16 cellular contexts compared by ENCODE assay signal in the genomic region with DNA sequence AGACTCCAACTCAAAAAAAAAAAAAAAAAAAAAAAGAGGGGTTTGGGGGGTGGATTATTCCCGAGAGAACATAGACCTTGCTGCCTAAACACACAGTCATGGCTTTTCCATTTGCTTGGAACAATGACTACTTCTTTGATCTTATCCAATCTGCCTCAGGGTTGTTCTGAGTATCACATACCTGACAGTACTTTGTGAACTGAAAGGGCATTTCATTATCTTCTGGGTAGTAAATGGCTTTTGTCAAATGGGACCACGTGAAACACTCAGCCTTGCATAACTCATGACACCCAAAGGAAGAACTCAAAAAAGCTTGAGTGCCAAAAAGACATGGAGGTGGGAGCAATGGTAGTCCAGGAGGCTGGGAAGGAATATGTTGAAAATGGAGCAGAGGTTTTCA.
DNase-seq lines count a peak whose midpoint lies in the region; ATAC-seq and TF ChIP-seq lines count a peak whose summit lies in the region.
"Had no signal": no experiment of that assay in that cellular context is flagged by ENCODE, and none has a peak within 500 bp of the region (broad histone marks: within the 10 kb centered on the region; RNA-seq: fewer than 3 reads in every experiment).

No MANE protein-coding gene starts in this region.

- H3K36me3 ChIP-seq in IMR-90 (ENCODE audit: control insufficient read depth, insufficient read depth, low read length) (peaks cover 39% of the 10 kb centered on the region), hepatocyte (replicated peaks; ENCODE audit: insufficient read depth, low read depth) (no peaks in the 10 kb centered on the region), gastrocnemius medialis (peaks cover 0 to 34% of the 10 kb centered on the region in 2 donors)

- no peak overlapping the region for H2BK120ac ChIP-seq in IMR-90 (ENCODE audit: low read depth, low read length)

- dilution Hi-C loops in IMR-90 (cut with HindIII; ENCODE audit: low sequenced_read_pairs, unreplicated experiment), result no loop called here

- H3K9me3 ChIP-seq in IMR-90 (ENCODE audit: control insufficient read depth, insufficient read depth, low read length), result no peaks in the 10 kb centered on the region
- no peaks in the 10 kb centered on the region for H3K9me3 ChIP-seq in hepatocyte (ENCODE audit: low read depth)
- H3K9me3 ChIP-seq in gastrocnemius medialis, result no peaks in the 10 kb centered on the region
- H3K9me3 ChIP-seq: MG63 had no signal

- no peak overlapping the region for H3K4me2 ChIP-seq in IMR-90 (ENCODE audit: low read depth, low read length)
- no peak overlapping the region for H3K4me2 ChIP-seq in hepatocyte

- peaks cover 6% of the 10 kb centered on the region for H3K36me3 Mint-ChIP-seq in activated CD8-positive, alpha-beta memory T cell treated with anti-CD3 and anti-CD28 coated beads, Interleukin-2, amount 10 ng/mL, durations not matched to agents 7 days and 5 days

- H3K4me3 ChIP-seq in IMR-90 (ENCODE audit: insufficient read depth, low read depth, low read length), result no peak overlapping the region
- no peak overlapping the region for H3K4me3 ChIP-seq in hepatocyte
- H3K4me3 ChIP-seq in gastrocnemius medialis, result no peak overlapping the region
- H3K4me3 ChIP-seq: GM12878, MG63 had no signal

- TF ChIP-seq POLR2A in IMR-90 (IDR thresholded peaks at IDR 0.05; ENCODE audit: low read depth, low read length) (no peak), gastrocnemius medialis (IDR thresholded peaks at IDR 0.05) (no peak)

- H3K4me1 ChIP-seq in IMR-90 (ENCODE audit: control insufficient read depth, insufficient read depth, low read length), result no peaks in the 10 kb centered on the region
- peaks cover 23% of the 10 kb centered on the region for H3K4me1 ChIP-seq in hepatocyte (ENCODE audit: insufficient read depth)
- peaks cover 0 to 16% of the 10 kb centered on the region in 2 donors for H3K4me1 ChIP-seq in gastrocnemius medialis

- intact Hi-C loops in Right ventricle myocardium superior (cut with DNase I), result loop anchor here (5.0 to 10.0 kb wide), 2 partner anchors 125 to 177 kb away; a partner anchor contains a TSS
- intact Hi-C loops in cardiac septum (cut with DNase I), result no loop called here
- intact Hi-C loops in IMR-90 (cut with micrococcal nuclease), result no loop called here
- intact Hi-C loops in gastrocnemius medialis (cut with DNase I; ENCODE audit: low total_unique reads), result no loop called here

- no peak overlapping the region for H3K4ac ChIP-seq in IMR-90 (ENCODE audit: low read depth, low read length)

- H2AK5ac ChIP-seq in IMR-90 (ENCODE audit: low read depth, low read length), result no peak overlapping the region

- in situ Hi-C loops in IMR-90 (cut with MboI; ENCODE audit: low sequenced_read_pairs) (no loop called here), gastrocnemius medialis (cut with MboI; ENCODE audit: low sequenced_read_pairs in 4 of 4) (no loop called here)

- no peaks in the 10 kb centered on the region for H3K27me3 ChIP-seq in IMR-90 (ENCODE audit: control insufficient read depth, insufficient read depth, low read length)
- H3K27me3 ChIP-seq in hepatocyte, result no peaks in the 10 kb centered on the region
- no peaks in the 10 kb centered on the region for H3K27me3 ChIP-seq in gastrocnemius medialis
- H3K27me3 ChIP-seq: MG63 had no signal

- H3K9me2 ChIP-seq in hepatocyte (replicated peaks; ENCODE audit: insufficient read depth), result no peaks in the 10 kb centered on the region

- H3K27ac Mint-ChIP-seq in activated CD8-positive, alpha-beta memory T cell treated with anti-CD3 and anti-CD28 coated beads, Interleukin-2, amount 10 ng/mL, durations not matched to agents 7 days and 5 days, result no peak overlapping the region

- H4K20me1 ChIP-seq in IMR-90 (ENCODE audit: insufficient read depth, low read length) (no peaks in the 10 kb centered on the region), hepatocyte (ENCODE audit: insufficient read depth, poor library complexity, severe bottlenecking) (no peaks in the 10 kb centered on the region)

- peaks cover 7% of the 10 kb centered on the region; the same call in 1 of the 2 replicates for H3K9me1 ChIP-seq in IMR-90 (ENCODE audit: insufficient read depth, low read length)

- POLR2A ChIA-PET in IMR-90 (lab: Charles Lee; ENCODE audit: unreplicated experiment), result no interaction called here

- H2BK5ac ChIP-seq in IMR-90 (ENCODE audit: low read depth, low read length, poor library complexity, severe bottlenecking), result no peak overlapping the region

- H4K91ac ChIP-seq in IMR-90 (ENCODE audit: insufficient read depth, low read depth, low read length), result no peak overlapping the region

- no peak overlapping the region for H3K56ac ChIP-seq in IMR-90 (ENCODE audit: extremely low read depth, insufficient read depth, low read length)

- no peak overlapping the region for H2BK20ac ChIP-seq in IMR-90 (ENCODE audit: low read depth, low read length)

- no peak overlapping the region for H3K27ac ChIP-seq in IMR-90 (ENCODE audit: insufficient read depth, low read length)
- H3K27ac ChIP-seq in hepatocyte, result peak overlapping the region; percentile 89
- H3K27ac ChIP-seq in gastrocnemius medialis, result peak overlapping the region; percentile 66 to 79 (median 76)

- BruUV-seq in IMR-90 (replicated peaks; lab: Mats Ljungman, UMichigan), result TSS peak; percentile 15

- TF ChIP-seq RAD21 in IMR-90 (IDR thresholded peaks at IDR 0.05; ENCODE audit: low read length), result no peak

- no peaks in the 10 kb centered on the region for H3K79me2 ChIP-seq in hepatocyte

- H3K79me1 ChIP-seq in IMR-90 (ENCODE audit: low read depth in 1 of 2, low read length in 2 of 2), result peaks cover 10 to 14% of the 10 kb centered on the region in 2 experiments; a peak in 3 of 4 replicates

- H4K5ac ChIP-seq in IMR-90 (ENCODE audit: low read depth, low read length), result no peak overlapping the region

- H3K9ac ChIP-seq in IMR-90 (ENCODE audit: low read depth, low read length), result no peak overlapping the region

- no peak overlapping the region for H3K4me3 Mint-ChIP-seq in activated CD8-positive, alpha-beta memory T cell treated with anti-CD3 and anti-CD28 coated beads, Interleukin-2, amount 10 ng/mL, durations not matched to agents 7 days and 5 days

- no peak overlapping the region for H2AK9ac ChIP-seq in IMR-90 (replicated peaks; ENCODE audit: low read depth, low read length, poor library complexity)

- no peak overlapping the region for H3K14ac ChIP-seq in IMR-90 (replicated peaks; ENCODE audit: low read depth, low read length)

- ATAC-seq in Right ventricle myocardium superior (ENCODE audit: poor library complexity) (peak; percentile 32), IMR-90 (ENCODE audit: low read depth) (no peak), gastrocnemius medialis (no peak), GM18868 (IDR thresholded peaks at IDR 0.05; ENCODE audit: unreplicated experiment) (no peak)
- no peak for ATAC-seq in activated CD8-positive, alpha-beta memory T cell treated with anti-CD3 and anti-CD28 coated beads, Interleukin-2, amount 10 ng/mL, durations not matched to agents 7 days and 5 days
- ATAC-seq: GM12878, Panc1 had no signal

- DNase-seq in Right ventricle myocardium superior (no peak), cardiac septum (ENCODE audit: low spot score) (no peak), IMR-90 (no peak), hepatocyte (ENCODE audit: low spot score) (no peak), gastrocnemius medialis (no peak), retina (no peak)
- DNase-seq in activated CD8-positive, alpha-beta memory T cell treated with anti-CD3 and anti-CD28 coated beads, Interleukin-2, amount 10 ng/mL, durations not matched to agents 7 days and 5 days, result no peak
- DNase-seq: MG63, NCI-H1092 treated with DMSO at 0.1 percent for 48 hours, NCI-H187, NCI-H2171 treated with DMSO at 0.1 percent for 48 hours, NCI-H510A, SHP77 had no signal

- H3K18ac ChIP-seq in IMR-90 (ENCODE audit: low read depth, low read length), result no peak overlapping the region

- no CpG with 5 or more reads among the region's 2 CpGs for WGBS in IMR-90 (ENCODE audit: extremely low coverage in 2 of 2, insufficient read length in 1 of 2), 2 experiments
- WGBS in hepatocyte (ENCODE audit: low lambda C conversion rate, missing lambda C conversion rate), result 20% methylated on average over 2 of the region's 2 CpGs

- H2AFZ ChIP-seq in IMR-90 (replicated peaks; ENCODE audit: low read length, poor library complexity) (no peak overlapping the region), hepatocyte (no peak overlapping the region)

- H3K4me1 Mint-ChIP-seq in activated CD8-positive, alpha-beta memory T cell treated with anti-CD3 and anti-CD28 coated beads, Interleukin-2, amount 10 ng/mL, durations not matched to agents 7 days and 5 days, result no peaks in the 10 kb centered on the region

- no peaks in the 10 kb centered on the region for H3K27me3 Mint-ChIP-seq in activated CD8-positive, alpha-beta memory T cell treated with anti-CD3 and anti-CD28 coated beads, Interleukin-2, amount 10 ng/mL, durations not matched to agents 7 days and 5 days

- TF ChIP-seq CTCF in IMR-90 (conservative IDR thresholded peaks at IDR 0.05; ENCODE audit: low read depth, low read length), result no peak
- no peak for TF ChIP-seq CTCF in hepatocyte (IDR thresholded peaks at IDR 0.05; ENCODE audit: poor library complexity)
- TF ChIP-seq CTCF in gastrocnemius medialis (IDR thresholded peaks at IDR 0.05 in 4 of 5, conservative IDR thresholded peaks at IDR 0.05 in 1 of 5), result no peak

- CTCF ChIA-PET in IMR-90 (lab: Yijun Ruan, JAX), result interaction anchor here (0.6 kb wide), 1 partner anchor 134 kb away, joined by 3 read pairs; no protein-coding TSS in a partner anchor
- CTCF ChIA-PET in activated CD8-positive, alpha-beta memory T cell treated with anti-CD3 and anti-CD28 coated beads, Interleukin-2, amount 10 ng/mL, durations not matched to agents 7 days and 5 days (lab: Charles Lee), result no interaction called here

- H4K8ac ChIP-seq in IMR-90 (ENCODE audit: low read depth in 2 of 2, low read length in 2 of 2), result no peak overlapping the region

- no peak overlapping the region for H3K23ac ChIP-seq in IMR-90 (ENCODE audit: low read depth, low read length)

- no peaks in the 10 kb centered on the region for H3K9me3 Mint-ChIP-seq in activated CD8-positive, alpha-beta memory T cell treated with anti-CD3 and anti-CD28 coated beads, Interleukin-2, amount 10 ng/mL, durations not matched to agents 7 days and 5 days (ENCODE audit: low read depth)

- no peak overlapping the region for H2BK15ac ChIP-seq in IMR-90 (ENCODE audit: low read depth, low read length)

TF ChIP-seq in IMR-90, 13 proteins besides CTCF, POLR2A, EP300 and RAD21:
- TF ChIP-seq FOS (IDR thresholded peaks at IDR 0.05; ENCODE audit: low read depth, low read length), result no peak
- TF ChIP-seq RFX5 (IDR thresholded peaks at IDR 0.05; ENCODE audit: low read depth, low read length), result no peak
- no peak for TF ChIP-seq CEBPB (IDR thresholded peaks at IDR 0.05; ENCODE audit: low read depth, low read length)
- TF ChIP-seq, protein P1, sequence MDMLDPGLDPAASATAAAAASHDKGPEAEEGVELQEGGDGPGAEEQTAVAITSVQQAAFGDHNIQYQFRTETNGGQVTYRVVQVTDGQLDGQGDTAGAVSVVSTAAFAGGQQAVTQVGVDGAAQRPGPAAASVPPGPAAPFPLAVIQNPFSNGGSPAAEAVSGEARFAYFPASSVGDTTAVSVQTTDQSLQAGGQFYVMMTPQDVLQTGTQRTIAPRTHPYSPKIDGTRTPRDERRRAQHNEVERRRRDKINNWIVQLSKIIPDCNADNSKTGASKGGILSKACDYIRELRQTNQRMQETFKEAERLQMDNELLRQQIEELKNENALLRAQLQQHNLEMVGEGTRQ (IDR thresholded peaks at IDR 0.05; ENCODE audit: low read depth, low read length), result no peak
